32 cellular contexts compared by ENCODE assay signal in the genomic region with DNA sequence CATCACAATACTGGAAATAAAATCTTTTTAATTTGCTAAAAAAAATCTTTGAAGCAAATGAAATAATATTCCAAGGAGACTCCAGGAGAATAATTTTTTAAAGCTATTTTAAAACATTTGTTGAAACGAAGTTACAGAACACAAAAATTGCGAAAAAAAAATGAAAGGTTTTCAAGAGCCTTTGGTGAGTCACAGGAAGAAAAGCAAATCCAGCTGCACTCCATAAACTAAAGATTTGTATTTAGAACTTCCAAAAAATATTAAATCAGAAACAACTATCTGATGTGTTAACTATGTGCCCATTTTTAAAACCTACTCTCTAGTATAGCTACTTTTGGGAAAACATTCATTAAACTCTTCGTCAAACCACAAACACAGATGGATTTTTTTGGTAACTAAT. TPM values are rescaled to one million over a fixed set of nuclear protein-coding genes. Genes with fewer than 3 reads are reported as not detected.
DNase-seq lines count a peak whose midpoint lies in the region; ATAC-seq, FAIRE-seq and TF ChIP-seq lines count a peak whose summit lies in the region.
"Had no signal": no experiment of that assay in that cellular context is flagged by ENCODE, and none has a peak within 500 bp of the region (broad histone marks: within the 10 kb centered on the region; RNA-seq: fewer than 3 reads in every experiment).

No MANE protein-coding gene starts in this region.

- FAIRE-seq in HepG2 (lab: Jason Lieb, UNC) (peak; percentile 47), endometrium (lab: Jason Lieb, UNC) (peak; percentile 35)
- FAIRE-seq: GM12891, kidney, RCC 7860 had no signal

- POLR2A ChIA-PET in HepG2 (lab: Yijun Ruan, JAX), result no interaction called here

- H3K4me2 ChIP-seq in HepG2 (ENCODE audit: low read depth, low read length), result no peak overlapping the region
- H3K4me2 ChIP-seq: KMS-11 had no signal

- H3K27ac ChIP-seq in HepG2 (ENCODE audit: extremely low read length, insufficient read depth, low read length) (no peak overlapping the region), right lobe of liver (no peak overlapping the region), thyroid gland (no peak overlapping the region)
- H3K27ac ChIP-seq: dorsolateral prefrontal cortex, foreskin keratinocyte, KMS-11, upper lobe of left lung had no signal

- no peaks in the 10 kb centered on the region for H3K4me1 ChIP-seq in HepG2 (ENCODE audit: insufficient read depth, low read length)
- no peaks in the 10 kb centered on the region for H3K4me1 ChIP-seq in right lobe of liver
- H3K4me1 ChIP-seq in thyroid gland, result peaks cover 5 to 22% of the 10 kb centered on the region in 2 donors
- H3K4me1 ChIP-seq: upper lobe of left lung had no signal

- DNase-seq in HepG2 (ENCODE audit: low spot score) (no peak), right lobe of liver (no peak), iris pigment epithelial cell (ENCODE audit: low read depth) (peak; percentile 24), left ventricle myocardium superior (no peak), thyroid gland (no peak)
- DNase-seq: activated CD4-positive, alpha-beta T cell treated with anti-CD3 and anti-CD28 coated beads for 36 hours; activated CD8-positive, alpha-beta memory T cell treated with anti-CD3 and anti-CD28 coated beads, Interleukin-2, amount 50 U/mL, for 48 hours; activated CD8-positive, alpha-beta T cell treated with anti-CD3 and anti-CD28 coated beads for 36 hours; activated naive CD4-positive, alpha-beta T cell treated with anti-CD3 and anti-CD28 coated beads for 36 hours; adrenal gland; CD4-positive, alpha-beta T cell; dorsolateral prefrontal cortex; EL; foreskin keratinocyte; H7; heart left ventricle; kidney; mucosa of descending colon; natural killer cell; NCI-H146; NCI-H774; nucleus accumbens; SHP77 treated with DMSO at 0.1 percent for 48 hours; upper lobe of left lung had no signal

- peaks cover 20% of the 10 kb centered on the region for H3K79me2 ChIP-seq in HepG2 (ENCODE audit: insufficient read depth, low read length)

- 88% methylated on average over 3 of the region's 3 CpGs for WGBS in HepG2 (ENCODE audit: low lambda C conversion rate)
- WGBS in right lobe of liver (ENCODE audit: insufficient coverage, low coverage, low lambda C conversion rate, missing lambda C conversion rate), result 74% methylated on average over 3 of the region's 3 CpGs
- WGBS in thyroid gland, 2 donors, result 71% methylated on average over 3 of the region's 3 CpGs

- no peaks in the 10 kb centered on the region for H3K9me3 ChIP-seq in HepG2 (ENCODE audit: low read length)
- H3K9me3 ChIP-seq in right lobe of liver, result no peaks in the 10 kb centered on the region
- no peaks in the 10 kb centered on the region for H3K9me3 ChIP-seq in thyroid gland
- H3K9me3 ChIP-seq: adrenal gland, mucosa of descending colon, upper lobe of left lung had no signal

- ATAC-seq in HepG2, result no peak
- no peak for ATAC-seq in right lobe of liver
- no peak for ATAC-seq in GM19023 (IDR thresholded peaks at IDR 0.05; ENCODE audit: unreplicated experiment)
- ATAC-seq in GM21576 (IDR thresholded peaks at IDR 0.05; ENCODE audit: unreplicated experiment), result no peak
- no peak for ATAC-seq in left ventricle myocardium superior
- ATAC-seq: activated CD4-positive, alpha-beta T cell treated with anti-CD3 and anti-CD28 coated beads for 36 hours; activated CD8-positive, alpha-beta T cell treated with anti-CD3 and anti-CD28 coated beads for 36 hours; foreskin keratinocyte; natural killer cell; stimulated activated memory B cell treated with anti-CD40 and anti-IgM and Interleukin-4, amounts not matched to agents 10 μg/mL and 1 μg/mL and 100 μg/mL, for 72 hours had no signal

- no TSS peak for BruUV-seq in HepG2 (replicated peaks; lab: Mats Ljungman, UMichigan)

- no peak for TF ChIP-seq RAD21 in HepG2 (CRISPR knock-in tag; IDR thresholded peaks at IDR 0.05)

- TF ChIP-seq CTCF in HepG2 (CRISPR knock-in tag; IDR thresholded peaks at IDR 0.05) (no peak), right lobe of liver (IDR thresholded peaks at IDR 0.05) (no peak), thyroid gland (IDR thresholded peaks at IDR 0.05) (no peak)

- H3K4me3 ChIP-seq in HepG2 (replicated peaks in 1 of 3; ENCODE audit: insufficient read depth in 1 of 3, low read depth in 2 of 3, low read length in 3 of 3) (no peak overlapping the region), right lobe of liver (no peak overlapping the region), thyroid gland (replicated peaks in 1 of 3) (no peak overlapping the region)
- H3K4me3 ChIP-seq: adrenal gland, dorsolateral prefrontal cortex, heart left ventricle, mucosa of descending colon, upper lobe of left lung had no signal

- H4K20me1 ChIP-seq in HepG2 (ENCODE audit: insufficient read depth, low read length), result no peaks in the 10 kb centered on the region

- H3K36me3 ChIP-seq in HepG2 (replicated peaks in 1 of 2; ENCODE audit: control insufficient read depth in 1 of 2, insufficient read depth in 2 of 2, low read length in 2 of 2) (no peaks in the 10 kb centered on the region; a peak in 1 of 5 replicates), right lobe of liver (no peaks in the 10 kb centered on the region), thyroid gland (no peaks in the 10 kb centered on the region)
- H3K36me3 ChIP-seq: adrenal gland, heart left ventricle, upper lobe of left lung had no signal

- intact Hi-C loops in HepG2 (cut with micrococcal nuclease; ENCODE audit: unreplicated experiment) (no loop called here), right lobe of liver (cut with DNase I) (no loop called here), left ventricle myocardium superior (cut with micrococcal nuclease) (no loop called here), thyroid gland (cut with DNase I) (no loop called here)

- TF ChIP-seq POLR2A in HepG2 (IDR thresholded peaks at IDR 0.05; ENCODE audit: insufficient read depth in 1 of 2, low read depth in 2 of 2, low read length in 2 of 2) (no peak), right lobe of liver (IDR thresholded peaks at IDR 0.05) (no peak), thyroid gland (IDR thresholded peaks at IDR 0.05) (no peak)

- no peak overlapping the region for H2AFZ ChIP-seq in HepG2 (ENCODE audit: low read length)

- no peaks in the 10 kb centered on the region for H3K27me3 ChIP-seq in HepG2 (ENCODE audit: control insufficient read depth in 1 of 2, insufficient read depth in 2 of 2, low read length in 2 of 2)
- no peaks in the 10 kb centered on the region for H3K27me3 ChIP-seq in right lobe of liver
- no peaks in the 10 kb centered on the region for H3K27me3 ChIP-seq in thyroid gland
- H3K27me3 ChIP-seq: adrenal gland, dorsolateral prefrontal cortex, foreskin keratinocyte, heart left ventricle, upper lobe of left lung had no signal

- TF ChIP-seq EP300 in HepG2 (IDR thresholded peaks at IDR 0.05; ENCODE audit: low read depth in 2 of 2, low read length in 2 of 2) (no peak), HepG2 (CRISPR knock-in tag; IDR thresholded peaks at IDR 0.05; ENCODE audit: borderline replicate concordance) (no peak)

- in situ Hi-C loops in HepG2 (cut with HindIII; ENCODE audit: extremely low pct_ligation_motif_present, low pct_unique_long_range_greater_than_20kb), result no loop called here

- no peak overlapping the region for H3K9ac ChIP-seq in HepG2 (ENCODE audit: insufficient read depth, low read depth, low read length)
- H3K9ac ChIP-seq: KMS-11 had no signal

- CTCF ChIA-PET in HepG2 (lab: Yijun Ruan, JAX; ENCODE audit: low intra/inter-chr PET ratio, low total read pairs), result no interaction called here

RNA-seq across cellular contexts. Expression of a gene that starts 23.6 kb away (rescaled TPM):
- total RNA-seq in HepG2 (2016; rRNA removed; fragmentation: Illumina TruSeq; extraction: Trizol) (17.0 and 23.7 TPM in 2 replicates), right lobe of liver (10 to 100 TPM; 17.0 to 25.1 (median 19.0) TPM), left ventricle myocardium superior (16.2 TPM), thyroid gland (10 to 100 TPM; 18.6 to 32.3 (median 25.6) TPM)
- total RNA-seq in HepG2 (2016; cell fraction: cytosol; rRNA removed; fragmentation: Illumina TruSeq; extraction: Trizol; ENCODE audit: low read depth), result 2.9 and 3.2 TPM in 2 replicates
- total RNA-seq in HepG2 (2016; cell fraction: insoluble cytoplasmic fraction; rRNA removed; fragmentation: Illumina TruSeq; extraction: Trizol), result 18.3 and 23.8 TPM in 2 replicates
- 9.3 and 9.5 TPM in 2 replicates for total RNA-seq in HepG2 (2016; cell fraction: membrane; rRNA removed; fragmentation: Illumina TruSeq; extraction: Trizol)
- 14.1 and 15.4 TPM in 2 replicates for total RNA-seq in HepG2 (2016; cell fraction: nucleus; rRNA removed; fragmentation: Illumina TruSeq; extraction: Trizol)
- polyA plus RNA-seq in HepG2 (2011; rRNA removed), result 12.5 and 16.2 TPM in 2 replicates
- polyA plus RNA-seq in HepG2 (2011; cell fraction: cytosol; rRNA removed), result 9.6 and 11.7 TPM in 2 replicates
- polyA plus RNA-seq in HepG2 (2011; cell fraction: nucleus; rRNA removed), result 7.2 and 7.4 TPM in 2 replicates
- polyA plus RNA-seq in HepG2 (2012), result 9.1 and 10.3 TPM in 2 replicates
- 2.9 TPM in 2 replicates for polyA plus RNA-seq in HepG2 (2016; cell fraction: cytosol; fragmentation: Illumina TruSeq; extraction: Trizol; ENCODE audit: low read depth)
- 23.7 and 26.1 TPM in 2 replicates for polyA plus RNA-seq in HepG2 (2016; cell fraction: insoluble cytoplasmic fraction; fragmentation: Illumina TruSeq; extraction: Trizol; ENCODE audit: low read depth)
- polyA plus RNA-seq in HepG2 (2016; cell fraction: membrane; fragmentation: Illumina TruSeq; extraction: Trizol; ENCODE audit: low read depth), result 5.0 and 6.5 TPM in 2 replicates
- polyA plus RNA-seq in HepG2 (2016; cell fraction: nucleus; fragmentation: Illumina TruSeq; extraction: Trizol; ENCODE audit: insufficient read depth, low read depth), result 9.4 and 12.7 TPM in 2 replicates
- 31.3 and 38.1 TPM in 2 replicates for polyA minus RNA-seq in HepG2 (2011; rRNA and poly(A)+ RNA removed; ENCODE audit: low replicate concordance)
- 11.1 and 12.6 TPM in 2 replicates for polyA minus RNA-seq in HepG2 (2011; cell fraction: cytosol; rRNA and poly(A)+ RNA removed)
- 31.7 and 32.4 TPM in 2 replicates for polyA minus RNA-seq in HepG2 (2011; cell fraction: nucleus; rRNA and poly(A)+ RNA removed)

RNA-seq across cellular contexts. Expression of a gene that starts 54.1 kb away (rescaled TPM):
- total RNA-seq in HepG2 (2016; rRNA removed; fragmentation: Illumina TruSeq; extraction: Trizol) (5.0 and 6.9 TPM in 2 replicates), right lobe of liver (1 to 10 TPM; 1.3 to 3.5 (median 1.6) TPM), left ventricle myocardium superior (15.3 TPM), thyroid gland (10 to 100 TPM in 3 of 4 donors, 1 to 10 TPM in 1; 5.6 to 21.4 (median 18.1) TPM)
- total RNA-seq in HepG2 (2016; cell fraction: cytosol; rRNA removed; fragmentation: Illumina TruSeq; extraction: Trizol; ENCODE audit: low read depth), result 16.8 and 17.1 TPM in 2 replicates
- total RNA-seq in HepG2 (2016; cell fraction: insoluble cytoplasmic fraction; rRNA removed; fragmentation: Illumina TruSeq; extraction: Trizol), result 4.6 and 7.3 TPM in 2 replicates
- total RNA-seq in HepG2 (2016; cell fraction: membrane; rRNA removed; fragmentation: Illumina TruSeq; extraction: Trizol), result 9.6 and 9.9 TPM in 2 replicates
- 20.2 and 20.8 TPM in 2 replicates for total RNA-seq in HepG2 (2016; cell fraction: nucleus; rRNA removed; fragmentation: Illumina TruSeq; extraction: Trizol)
- 1.2 and 1.5 TPM in 2 replicates for polyA plus RNA-seq in HepG2 (2011; rRNA removed)
- 0.68 and 0.69 TPM in 2 replicates for polyA plus RNA-seq in HepG2 (2011; cell fraction: cytosol; rRNA removed)
- 2.6 and 4.7 TPM in 2 replicates for polyA plus RNA-seq in HepG2 (2011; cell fraction: nucleus; rRNA removed)
- 7.5 and 8.9 TPM in 2 replicates for polyA plus RNA-seq in HepG2 (2012)
- 3.7 and 4.0 TPM in 2 replicates for polyA plus RNA-seq in HepG2 (2016; cell fraction: cytosol; fragmentation: Illumina TruSeq; extraction: Trizol; ENCODE audit: low read depth)
- polyA plus RNA-seq in HepG2 (2016; cell fraction: insoluble cytoplasmic fraction; fragmentation: Illumina TruSeq; extraction: Trizol; ENCODE audit: low read depth), result 7.3 and 10.4 TPM in 2 replicates
- 7.3 and 8.1 TPM in 2 replicates for polyA plus RNA-seq in HepG2 (2016; cell fraction: membrane; fragmentation: Illumina TruSeq; extraction: Trizol; ENCODE audit: low read depth)
- polyA plus RNA-seq in HepG2 (2016; cell fraction: nucleus; fragmentation: Illumina TruSeq; extraction: Trizol; ENCODE audit: insufficient read depth, low read depth), result 11.6 and 12.0 TPM in 2 replicates
- polyA minus RNA-seq in HepG2 (2011; rRNA and poly(A)+ RNA removed; ENCODE audit: low replicate concordance), result 0.12 and 2.0 TPM in 2 replicates
- 2.5 and 3.5 TPM in 2 replicates for polyA minus RNA-seq in HepG2 (2011; cell fraction: cytosol; rRNA and poly(A)+ RNA removed)
- polyA minus RNA-seq in HepG2 (2011; cell fraction: nucleus; rRNA and poly(A)+ RNA removed), result 17.2 and 22.7 TPM in 2 replicates
- total RNA-seq: A172, foreskin keratinocyte had no signal
- polyA plus RNA-seq: foreskin keratinocyte had no signal
